ENCODE assay signal across 13 cellular contexts in the genomic region with DNA sequence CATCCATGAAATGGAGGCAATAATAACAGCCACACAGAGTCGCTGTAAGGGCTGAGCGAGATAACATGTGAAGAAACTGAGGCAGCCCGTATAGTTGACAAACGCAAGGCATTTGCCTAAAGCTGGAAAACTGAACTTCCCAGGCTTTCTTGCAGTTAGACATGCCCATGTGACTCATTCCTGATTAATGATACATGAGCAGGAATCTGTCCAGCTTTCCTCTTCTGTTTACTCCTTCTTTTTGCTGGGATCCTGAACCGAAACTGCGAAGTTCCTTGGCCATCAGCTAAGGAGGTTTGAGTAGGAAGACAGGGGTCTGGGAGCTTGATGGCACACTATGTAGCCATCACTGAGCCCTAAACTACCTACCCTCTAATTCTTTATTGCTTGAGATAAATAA. TPM values are rescaled to one million over a fixed set of nuclear protein-coding genes. Genes with fewer than 3 reads are reported as not detected.
DNase-seq lines count a peak whose midpoint lies in the region; ATAC-seq, FAIRE-seq and TF ChIP-seq lines count a peak whose summit lies in the region.
"Had no signal": no experiment of that assay in that cellular context is flagged by ENCODE, and none has a peak within 500 bp of the region (broad histone marks: within the 10 kb centered on the region; RNA-seq: fewer than 3 reads in every experiment).

No MANE protein-coding gene starts in this region.

- H3K4me1 ChIP-seq in right atrium auricular region: peaks cover 0 to 8% of the 10 kb centered on the region in 2 donors

- peaks cover 12% of the 10 kb centered on the region for H3K9me3 Mint-ChIP-seq in MCF 10A (ENCODE audit: unreplicated experiment)
- H3K9me3 Mint-ChIP-seq: stimulated activated naive CD8-positive, alpha-beta T cell treated with anti-CD3 and anti-CD28 coated beads, Interleukin-15, amount 100 ng/mL, for 72 hours had no signal

- ATAC-seq in HG02798 (IDR thresholded peaks at IDR 0.05; ENCODE audit: poor library complexity, unreplicated experiment): no peak
- ATAC-seq in HG02884 (IDR thresholded peaks at IDR 0.05; ENCODE audit: unreplicated experiment): no peak
- ATAC-seq in GM18858 (IDR thresholded peaks at IDR 0.05; ENCODE audit: unreplicated experiment): no peak
- ATAC-seq: K562; stimulated activated naive CD8-positive, alpha-beta T cell treated with anti-CD3 and anti-CD28 coated beads, Interleukin-15, amount 100 ng/mL, for 72 hours had no signal

- intact Hi-C loops in MCF 10A (cut with micrococcal nuclease): no loop called here

- FAIRE-seq in H54 (lab: Jason Lieb, UNC): peak; percentile 98
- FAIRE-seq: K562 had no signal

- CTCF ChIA-PET in MCF 10A (lab: Yijun Ruan, JAX): interaction anchor here (0.6 to 2.6 kb wide), 7 partner anchors 8 to 180 kb away, joined by 3 to 16 read pairs (median 4); no protein-coding TSS in a partner anchor

- peaks cover 33% of the 10 kb centered on the region for H3K4me1 Mint-ChIP-seq in MCF 10A (ENCODE audit: insufficient read depth, unreplicated experiment)

- peak overlapping the region; percentile 46 for H3K4me3 Mint-ChIP-seq in MCF 10A (ENCODE audit: unreplicated experiment)
- H3K4me3 Mint-ChIP-seq: activated naive CD8-positive, alpha-beta T cell; stimulated activated naive CD8-positive, alpha-beta T cell treated with anti-CD3 and anti-CD28 coated beads, Interleukin-15, amount 100 ng/mL, for 72 hours had no signal

- H3K4me3 ChIP-seq in right atrium auricular region (no peak overlapping the region), skin epidermis (no peak overlapping the region)
- H3K4me3 ChIP-seq: K562 had no signal

- H3K27me3 ChIP-seq in right atrium auricular region: no peaks in the 10 kb centered on the region

- no peaks in the 10 kb centered on the region for H3K9me3 ChIP-seq in right atrium auricular region

- H3K36me3 Mint-ChIP-seq in MCF 10A (ENCODE audit: insufficient read depth, unreplicated experiment): peaks cover 6% of the 10 kb centered on the region
- H3K36me3 Mint-ChIP-seq: activated naive CD8-positive, alpha-beta T cell had no signal

- BruUV-seq in MCF 10A (replicated peaks; lab: Mats Ljungman, UMichigan): no TSS peak

- peak overlapping the region; percentile 88 for H3K27ac Mint-ChIP-seq in MCF 10A (ENCODE audit: low read depth, unreplicated experiment)
- H3K27ac Mint-ChIP-seq: activated naive CD8-positive, alpha-beta T cell; stimulated activated naive CD8-positive, alpha-beta T cell treated with anti-CD3 and anti-CD28 coated beads, Interleukin-15, amount 100 ng/mL, for 72 hours had no signal

- TF ChIP-seq CTCF in MCF 10A (IDR thresholded peaks at IDR 0.05; ENCODE audit: unreplicated experiment) (no peak), right atrium auricular region (IDR thresholded peaks at IDR 0.05) (no peak)

- no peak for TF ChIP-seq POLR2A in H54 (IDR thresholded peaks at IDR 0.05; ENCODE audit: low read depth, low read length)

- H3K27ac ChIP-seq in right atrium auricular region (peak overlapping the region; percentile 55 to 78), skin epidermis (peak overlapping the region in 17 of 21 experiments; percentile 12 to 85 (median 57))

- no peak for DNase-seq in H54 (ENCODE audit: insufficient read length, low spot score)
- DNase-seq in MCF 10A (ENCODE audit: unreplicated experiment): peak; percentile 89
- DNase-seq in right atrium auricular region (ENCODE audit: low spot score): no peak
- no peak for DNase-seq in HT-29 (ENCODE audit: low spot score)
- DNase-seq: NCI-H524 treated with DMSO at 0.1 percent for 48 hours; stimulated activated naive CD8-positive, alpha-beta T cell treated with anti-CD3 and anti-CD28 coated beads, Interleukin-15, amount 100 ng/mL, for 72 hours; T1000 had no signal

- no peaks in the 10 kb centered on the region for H3K36me3 ChIP-seq in right atrium auricular region

- no peaks in the 10 kb centered on the region for H3K27me3 Mint-ChIP-seq in MCF 10A (ENCODE audit: insufficient read depth, unreplicated experiment)
- H3K27me3 Mint-ChIP-seq: activated naive CD8-positive, alpha-beta T cell had no signal

- POLR2A ChIA-PET in MCF 10A (lab: Yijun Ruan, JAX): interaction anchor here (0.6 to 2.4 kb wide), 9 partner anchors 8 to 235 kb away, joined by 3 to 11 read pairs (median 5); no protein-coding TSS in a partner anchor

RNA-seq across cellular contexts. Expression of gene ST8SIA1, which starts 52.2 kb away (rescaled TPM):
- total RNA-seq in MCF 10A (2022) (3.8 and 4.7 TPM in 2 replicates), right atrium auricular region (1 to 10 TPM; 3.3 to 5.0 TPM)
- total RNA-seq in HT-29 (2014; rRNA removed; shearing (Covaris generic)): not detected in 2 replicates
